Comparison of ENCODE assay signal across 1 cellular context in genomic region chr2:120398961-120399888, GRCh38.
TF ChIP-seq lines count a peak whose summit lies in the region.

No MANE protein-coding gene starts in this region.

TF ChIP-seq in HepG2, 621 proteins besides CTCF, POLR2A, EP300 and RAD21 (continued from another document and continues in another):
- no peak; the same call in 1 of the 2 replicates for TF ChIP-seq ZNF142 (CRISPR knock-in tag; IDR thresholded peaks at IDR 0.05)
- no peak for TF ChIP-seq ZSCAN25 (CRISPR knock-in tag; IDR thresholded peaks at IDR 0.05)
- TF ChIP-seq MED8 (CRISPR knock-in tag; IDR thresholded peaks at IDR 0.05; ENCODE audit: insufficient replicate concordance), result no peak
- peak; percentile 86 for TF ChIP-seq BCL6 (CRISPR knock-in tag; IDR thresholded peaks at IDR 0.05)
- peak; percentile 23; the same call in 1 of the 2 replicates for TF ChIP-seq MIXL1 (CRISPR knock-in tag; IDR thresholded peaks at IDR 0.05)
- no peak for TF ChIP-seq MED13 (CRISPR knock-in tag; IDR thresholded peaks at IDR 0.05)
- TF ChIP-seq ZNF496 (CRISPR knock-in tag; IDR thresholded peaks at IDR 0.05; ENCODE audit: insufficient replicate concordance), result no peak
- peak; percentile 34 for TF ChIP-seq CEBPG (CRISPR knock-in tag; IDR thresholded peaks at IDR 0.05)
- TF ChIP-seq FOXP1 (IDR thresholded peaks at IDR 0.05), result no peak
- peak; percentile 90 for TF ChIP-seq FOXP1 (CRISPR knock-in tag; IDR thresholded peaks at IDR 0.05)
- TF ChIP-seq ZNF572 (CRISPR knock-in tag; IDR thresholded peaks at IDR 0.05), result 0 out of 2 replicates have a peak, but pooled peaks have one; percentile 9
- TF ChIP-seq FOXA1 (IDR thresholded peaks at IDR 0.05), result peak; percentile 81
- TF ChIP-seq FOXA1 (CRISPR knock-in tag; IDR thresholded peaks at IDR 0.05), result peak; percentile 94
- peak; percentile 87 for TF ChIP-seq SP5 (CRISPR knock-in tag; IDR thresholded peaks at IDR 0.05; ENCODE audit: borderline replicate concordance, low read depth)
- no peak for TF ChIP-seq POLR2AphosphoS2 (IDR thresholded peaks at IDR 0.05; ENCODE audit: low read depth, low read length)
- TF ChIP-seq, protein P1, sequence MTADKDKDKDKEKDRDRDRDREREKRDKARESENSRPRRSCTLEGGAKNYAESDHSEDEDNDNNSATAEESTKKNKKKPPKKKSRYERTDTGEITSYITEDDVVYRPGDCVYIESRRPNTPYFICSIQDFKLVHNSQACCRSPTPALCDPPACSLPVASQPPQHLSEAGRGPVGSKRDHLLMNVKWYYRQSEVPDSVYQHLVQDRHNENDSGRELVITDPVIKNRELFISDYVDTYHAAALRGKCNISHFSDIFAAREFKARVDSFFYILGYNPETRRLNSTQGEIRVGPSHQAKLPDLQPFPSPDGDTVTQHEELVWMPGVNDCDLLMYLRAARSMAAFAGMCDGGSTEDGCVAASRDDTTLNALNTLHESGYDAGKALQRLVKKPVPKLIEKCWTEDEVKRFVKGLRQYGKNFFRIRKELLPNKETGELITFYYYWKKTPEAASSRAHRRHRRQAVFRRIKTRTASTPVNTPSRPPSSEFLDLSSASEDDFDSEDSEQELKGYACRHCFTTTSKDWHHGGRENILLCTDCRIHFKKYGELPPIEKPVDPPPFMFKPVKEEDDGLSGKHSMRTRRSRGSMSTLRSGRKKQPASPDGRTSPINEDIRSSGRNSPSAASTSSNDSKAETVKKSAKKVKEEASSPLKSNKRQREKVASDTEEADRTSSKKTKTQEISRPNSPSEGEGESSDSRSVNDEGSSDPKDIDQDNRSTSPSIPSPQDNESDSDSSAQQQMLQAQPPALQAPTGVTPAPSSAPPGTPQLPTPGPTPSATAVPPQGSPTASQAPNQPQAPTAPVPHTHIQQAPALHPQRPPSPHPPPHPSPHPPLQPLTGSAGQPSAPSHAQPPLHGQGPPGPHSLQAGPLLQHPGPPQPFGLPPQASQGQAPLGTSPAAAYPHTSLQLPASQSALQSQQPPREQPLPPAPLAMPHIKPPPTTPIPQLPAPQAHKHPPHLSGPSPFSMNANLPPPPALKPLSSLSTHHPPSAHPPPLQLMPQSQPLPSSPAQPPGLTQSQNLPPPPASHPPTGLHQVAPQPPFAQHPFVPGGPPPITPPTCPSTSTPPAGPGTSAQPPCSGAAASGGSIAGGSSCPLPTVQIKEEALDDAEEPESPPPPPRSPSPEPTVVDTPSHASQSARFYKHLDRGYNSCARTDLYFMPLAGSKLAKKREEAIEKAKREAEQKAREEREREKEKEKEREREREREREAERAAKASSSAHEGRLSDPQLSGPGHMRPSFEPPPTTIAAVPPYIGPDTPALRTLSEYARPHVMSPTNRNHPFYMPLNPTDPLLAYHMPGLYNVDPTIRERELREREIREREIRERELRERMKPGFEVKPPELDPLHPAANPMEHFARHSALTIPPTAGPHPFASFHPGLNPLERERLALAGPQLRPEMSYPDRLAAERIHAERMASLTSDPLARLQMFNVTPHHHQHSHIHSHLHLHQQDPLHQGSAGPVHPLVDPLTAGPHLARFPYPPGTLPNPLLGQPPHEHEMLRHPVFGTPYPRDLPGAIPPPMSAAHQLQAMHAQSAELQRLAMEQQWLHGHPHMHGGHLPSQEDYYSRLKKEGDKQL (CRISPR knock-in tag; IDR thresholded peaks at IDR 0.05; ENCODE audit: low read depth), result peak; percentile 59; the same call in 1 of the 2 replicates
- peak; percentile 94 for TF ChIP-seq HNRNPL (IDR thresholded peaks at IDR 0.05; ENCODE audit: low read depth, low read length)
- TF ChIP-seq, protein P2, sequence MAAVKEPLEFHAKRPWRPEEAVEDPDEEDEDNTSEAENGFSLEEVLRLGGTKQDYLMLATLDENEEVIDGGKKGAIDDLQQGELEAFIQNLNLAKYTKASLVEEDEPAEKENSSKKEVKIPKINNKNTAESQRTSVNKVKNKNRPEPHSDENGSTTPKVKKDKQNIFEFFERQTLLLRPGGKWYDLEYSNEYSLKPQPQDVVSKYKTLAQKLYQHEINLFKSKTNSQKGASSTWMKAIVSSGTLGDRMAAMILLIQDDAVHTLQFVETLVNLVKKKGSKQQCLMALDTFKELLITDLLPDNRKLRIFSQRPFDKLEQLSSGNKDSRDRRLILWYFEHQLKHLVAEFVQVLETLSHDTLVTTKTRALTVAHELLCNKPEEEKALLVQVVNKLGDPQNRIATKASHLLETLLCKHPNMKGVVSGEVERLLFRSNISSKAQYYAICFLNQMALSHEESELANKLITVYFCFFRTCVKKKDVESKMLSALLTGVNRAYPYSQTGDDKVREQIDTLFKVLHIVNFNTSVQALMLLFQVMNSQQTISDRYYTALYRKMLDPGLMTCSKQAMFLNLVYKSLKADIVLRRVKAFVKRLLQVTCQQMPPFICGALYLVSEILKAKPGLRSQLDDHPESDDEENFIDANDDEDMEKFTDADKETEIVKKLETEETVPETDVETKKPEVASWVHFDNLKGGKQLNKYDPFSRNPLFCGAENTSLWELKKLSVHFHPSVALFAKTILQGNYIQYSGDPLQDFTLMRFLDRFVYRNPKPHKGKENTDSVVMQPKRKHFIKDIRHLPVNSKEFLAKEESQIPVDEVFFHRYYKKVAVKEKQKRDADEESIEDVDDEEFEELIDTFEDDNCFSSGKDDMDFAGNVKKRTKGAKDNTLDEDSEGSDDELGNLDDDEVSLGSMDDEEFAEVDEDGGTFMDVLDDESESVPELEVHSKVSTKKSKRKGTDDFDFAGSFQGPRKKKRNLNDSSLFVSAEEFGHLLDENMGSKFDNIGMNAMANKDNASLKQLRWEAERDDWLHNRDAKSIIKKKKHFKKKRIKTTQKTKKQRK (IDR thresholded peaks at IDR 0.05; ENCODE audit: low read length), result no peak
- TF ChIP-seq, protein P3, sequence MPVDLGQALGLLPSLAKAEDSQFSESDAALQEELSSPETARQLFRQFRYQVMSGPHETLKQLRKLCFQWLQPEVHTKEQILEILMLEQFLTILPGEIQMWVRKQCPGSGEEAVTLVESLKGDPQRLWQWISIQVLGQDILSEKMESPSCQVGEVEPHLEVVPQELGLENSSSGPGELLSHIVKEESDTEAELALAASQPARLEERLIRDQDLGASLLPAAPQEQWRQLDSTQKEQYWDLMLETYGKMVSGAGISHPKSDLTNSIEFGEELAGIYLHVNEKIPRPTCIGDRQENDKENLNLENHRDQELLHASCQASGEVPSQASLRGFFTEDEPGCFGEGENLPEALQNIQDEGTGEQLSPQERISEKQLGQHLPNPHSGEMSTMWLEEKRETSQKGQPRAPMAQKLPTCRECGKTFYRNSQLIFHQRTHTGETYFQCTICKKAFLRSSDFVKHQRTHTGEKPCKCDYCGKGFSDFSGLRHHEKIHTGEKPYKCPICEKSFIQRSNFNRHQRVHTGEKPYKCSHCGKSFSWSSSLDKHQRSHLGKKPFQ (CRISPR knock-in tag; IDR thresholded peaks at IDR 0.05; ENCODE audit: insufficient replicate concordance), result peak; percentile 100
- TF ChIP-seq ZMAT3 (CRISPR knock-in tag; conservative IDR thresholded peaks at IDR 0.05), result 0 out of 2 replicates have a peak, but pooled peaks have one; percentile 70
- TF ChIP-seq ZNF672 (CRISPR knock-in tag; IDR thresholded peaks at IDR 0.05), result no peak
- no peak for TF ChIP-seq ZKSCAN5 (CRISPR knock-in tag; IDR thresholded peaks at IDR 0.05)
- no peak for TF ChIP-seq GATA4 (IDR thresholded peaks at IDR 0.05; ENCODE audit: borderline replicate concordance, low read depth)
- no peak for TF ChIP-seq TOE1 (CRISPR knock-in tag; IDR thresholded peaks at IDR 0.05)
- TF ChIP-seq ZNF317 (CRISPR knock-in tag; IDR thresholded peaks at IDR 0.05), result peak; percentile 80; the same call in 1 of the 2 replicates
- peak; percentile 43; the same call in 1 of the 2 replicates for TF ChIP-seq KDM1A (CRISPR knock-in tag; IDR thresholded peaks at IDR 0.05)
- 0 out of 2 replicates have a peak, but pooled peaks have one; percentile 47 for TF ChIP-seq ZNF468 (CRISPR knock-in tag; IDR thresholded peaks at IDR 0.05)
- TF ChIP-seq NCOA1 (CRISPR knock-in tag; IDR thresholded peaks at IDR 0.05), result no peak
- peak; percentile 94 for TF ChIP-seq ETV5 (CRISPR knock-in tag; IDR thresholded peaks at IDR 0.05; ENCODE audit: borderline replicate concordance)
- TF ChIP-seq RBM39 (IDR thresholded peaks at IDR 0.05; ENCODE audit: low read depth, low read length, poor library complexity, severe bottlenecking), result peak; percentile 31
- no peak; the same call in 1 of the 2 replicates for TF ChIP-seq ZSCAN20 (CRISPR knock-in tag; IDR thresholded peaks at IDR 0.05; ENCODE audit: borderline replicate concordance)
- 0 out of 2 replicates have a peak, but pooled peaks have one; percentile 44 for TF ChIP-seq ZNF709 (CRISPR knock-in tag; IDR thresholded peaks at IDR 0.05)
- TF ChIP-seq SRF (IDR thresholded peaks at IDR 0.05; ENCODE audit: low read depth, low read length), result no peak
- peak; percentile 75; the same call in 1 of the 2 replicates for TF ChIP-seq ZNF557 (CRISPR knock-in tag; IDR thresholded peaks at IDR 0.05)
- TF ChIP-seq HNRNPH1 (optimal IDR thresholded peaks at IDR 0.05; ENCODE audit: low read depth, low read length), result no peak
- TF ChIP-seq MTF2 (CRISPR knock-in tag; IDR thresholded peaks at IDR 0.05; ENCODE audit: borderline replicate concordance), result no peak
- no peak for TF ChIP-seq SCMH1 (CRISPR knock-in tag; IDR thresholded peaks at IDR 0.05; ENCODE audit: borderline replicate concordance)
- no peak for TF ChIP-seq ZNF891 (CRISPR knock-in tag; IDR thresholded peaks at IDR 0.05)
- peak; percentile 58; the same call in 1 of the 2 replicates for TF ChIP-seq RFXAP (CRISPR knock-in tag; IDR thresholded peaks at IDR 0.05; ENCODE audit: borderline replicate concordance)
- peak; percentile 91 for TF ChIP-seq ZNF746 (CRISPR knock-in tag; IDR thresholded peaks at IDR 0.05)
- TF ChIP-seq MTA1 (CRISPR knock-in tag; IDR thresholded peaks at IDR 0.05; ENCODE audit: borderline replicate concordance), result no peak
- TF ChIP-seq YEATS4 (CRISPR knock-in tag; IDR thresholded peaks at IDR 0.05; ENCODE audit: borderline replicate concordance), result peak; percentile 75; the same call in 1 of the 2 replicates
- TF ChIP-seq ZBTB14 (CRISPR knock-in tag; IDR thresholded peaks at IDR 0.05), result no peak
